Comparison of ENCODE assay signal across 22 cellular contexts in the genomic region with DNA sequence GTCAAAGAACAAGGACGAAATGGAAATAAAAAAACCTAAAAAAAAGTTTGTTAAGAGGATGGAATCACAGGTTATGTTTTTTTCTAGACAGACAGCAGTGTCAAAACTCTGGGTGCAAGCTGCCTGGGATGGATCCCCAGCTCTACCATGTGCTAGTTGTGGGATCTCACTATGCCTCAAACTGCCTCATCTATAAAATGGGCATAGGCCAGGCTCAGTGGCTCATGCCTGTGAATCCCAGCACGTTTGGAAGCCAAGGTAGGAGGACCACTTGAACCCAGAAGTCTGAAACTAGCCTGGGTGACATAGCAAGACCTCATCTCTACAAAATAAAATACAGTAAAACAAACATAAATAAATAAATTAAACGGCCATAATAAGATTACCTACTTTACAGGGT. TPM values are rescaled to one million over a fixed set of nuclear protein-coding genes. Genes with fewer than 3 reads are reported as not detected.
DNase-seq lines count a peak whose midpoint lies in the region; ATAC-seq, FAIRE-seq and TF ChIP-seq lines count a peak whose summit lies in the region.
"Had no signal": no experiment of that assay in that cellular context is flagged by ENCODE, and none has a peak within 500 bp of the region (broad histone marks: within the 10 kb centered on the region; RNA-seq: fewer than 3 reads in every experiment).

No MANE protein-coding gene starts in this region.

- FAIRE-seq in A549 (lab: Jason Lieb, UNC) = no peak
- FAIRE-seq: GM12892 had no signal

- no peak for TF ChIP-seq RAD21 in A549 (conservative IDR thresholded peaks at IDR 0.05 in 1 of 2, IDR thresholded peaks at IDR 0.05 in 1 of 2)

- TF ChIP-seq EP300 in A549 (IDR thresholded peaks at IDR 0.05) = no peak

- WGBS in A549 (ENCODE audit: missing lambda C conversion rate) = 43% methylated on average over 3 of the region's 3 CpGs
- WGBS in lower leg skin, 2 donors = 57 to 58% methylated on average over 3 of the region's 3 CpGs

- in situ Hi-C loops in gastrocnemius medialis (cut with MboI; ENCODE audit: low sequenced_read_pairs in 4 of 4) = no loop called here
- in situ Hi-C loops in GM13977 (cut with MboI; ENCODE audit: low pct_unique_long_range_greater_than_20kb, low sequenced_read_pairs, unreplicated experiment) = no loop called here

- ATAC-seq in A549 (no peak), RWPE2 (ENCODE audit: low read depth) (no peak), gastrocnemius medialis (no peak), HG02678 (IDR thresholded peaks at IDR 0.05; ENCODE audit: unreplicated experiment) (no peak), omental fat pad (ENCODE audit: low FRiP score) (no peak)
- ATAC-seq: lower lobe of right lung; natural killer cell treated with Interleukin-12 subunit alpha and Interleukin-12 subunit beta and Interleukin-15 and Interleukin-18, amount 100 ng/mL, for 72 hours had no signal

- TF ChIP-seq CTCF in A549 (IDR thresholded peaks at IDR 0.05) (no peak), RWPE2 (IDR thresholded peaks at IDR 0.05; ENCODE audit: poor library complexity, severe bottlenecking) (no peak), gastrocnemius medialis (IDR thresholded peaks at IDR 0.05 in 4 of 5, conservative IDR thresholded peaks at IDR 0.05 in 1 of 5) (no peak), lower leg skin (IDR thresholded peaks at IDR 0.05) (no peak), omental fat pad (IDR thresholded peaks at IDR 0.05) (no peak), GM13977 (IDR thresholded peaks at IDR 0.05; ENCODE audit: extremely low read depth, insufficient read depth, missing control alignments) (no peak)

- TF ChIP-seq POLR2A in A549 (IDR thresholded peaks at IDR 0.05; ENCODE audit: low read length) = no peak
- no peak for TF ChIP-seq POLR2A in gastrocnemius medialis (IDR thresholded peaks at IDR 0.05)
- TF ChIP-seq POLR2A in lower leg skin (IDR thresholded peaks at IDR 0.05) = no peak

- no peaks in the 10 kb centered on the region for H3K9me3 ChIP-seq in A549
- H3K9me3 ChIP-seq in RWPE2 (ENCODE audit: severe bottlenecking) = no peaks in the 10 kb centered on the region
- no peaks in the 10 kb centered on the region for H3K9me3 ChIP-seq in gastrocnemius medialis
- H3K9me3 ChIP-seq: Caco-2, HAP-1, lower lobe of right lung had no signal

- no peaks in the 10 kb centered on the region for H3K27me3 ChIP-seq in RWPE2 (ENCODE audit: insufficient read depth, poor library complexity, severe bottlenecking)
- no peaks in the 10 kb centered on the region for H3K27me3 ChIP-seq in gastrocnemius medialis

- H3K4me1 ChIP-seq in A549 (peaks cover 61% of the 10 kb centered on the region), RWPE2 (ENCODE audit: insufficient read depth, poor library complexity, severe bottlenecking) (peaks cover 40% of the 10 kb centered on the region), gastrocnemius medialis (peaks cover 6 to 19% of the 10 kb centered on the region in 2 donors)

- 0 out of 3 replicates have a peak overlapping the region, but pooled peaks have one; percentile 11 for H3K4me3 ChIP-seq in A549
- H3K4me3 ChIP-seq in RWPE2 (ENCODE audit: severe bottlenecking) = no peak overlapping the region
- H3K4me3 ChIP-seq in gastrocnemius medialis = no peak overlapping the region
- no peak overlapping the region for H3K4me3 ChIP-seq in lower leg skin (ENCODE audit: low read depth, poor library complexity, severe bottlenecking)
- H3K4me3 ChIP-seq: HAP-1, lower lobe of right lung had no signal

- intact Hi-C loops in gastrocnemius medialis (cut with DNase I; ENCODE audit: low total_unique reads) (no loop called here), lower leg skin (cut with DNase I; ENCODE audit: low total_unique reads) (no loop called here)

- H3K36me3 ChIP-seq in RWPE2 (ENCODE audit: low read depth) (no peaks in the 10 kb centered on the region), gastrocnemius medialis (no peaks in the 10 kb centered on the region)
- H3K36me3 ChIP-seq: HAP-1, lower lobe of right lung had no signal

- H3K4me2 ChIP-seq in A549 = peak overlapping the region; percentile 82

- POLR2A ChIA-PET in A549 (lab: Yijun Ruan, JAX) = no interaction called here

- DNase-seq in A549 (ENCODE audit: low read depth in 1 of 2, low spot score in 1 of 2) (no peak), RWPE2 (ENCODE audit: low spot score) (no peak), epithelial cell of prostate (ENCODE audit: low read depth, low spot score) (no peak), gastrocnemius medialis (no peak), lower leg skin (ENCODE audit: low spot score in 2 of 2) (no peak), omental fat pad (ENCODE audit: low spot score) (no peak), GM13977 (ENCODE audit: low spot score) (no peak)
- DNase-seq: amygdala; lower lobe of right lung; NCI-H2107; NCI-H69; retina; stimulated activated CD4-positive, alpha-beta T cell treated with anti-CD3 and anti-CD28 coated beads, Interleukin-4, amount 100 ng/mL, for 24 hours had no signal

- CTCF ChIA-PET in A549 (lab: Yijun Ruan, JAX) = interaction anchor here (1.0 to 2.0 kb wide), 2 partner anchors 24 to 33 kb away, joined by 4 to 10 read pairs; no protein-coding TSS in a partner anchor

- H3K27ac ChIP-seq in A549 = peak overlapping the region; percentile 76 to 95
- H3K27ac ChIP-seq in RWPE2 (ENCODE audit: poor library complexity, severe bottlenecking) = peak overlapping the region; percentile 67
- peak overlapping the region; percentile 80 for H3K27ac ChIP-seq in epithelial cell of prostate
- peak overlapping the region; percentile 56 to 70 (median 59) for H3K27ac ChIP-seq in gastrocnemius medialis
- H3K27ac ChIP-seq: lower lobe of right lung had no signal

TF ChIP-seq in A549, 52 proteins besides CTCF, POLR2A, EP300 and RAD21 (continues in another document):
- TF ChIP-seq POLR2AphosphoS2 (conservative IDR thresholded peaks at IDR 0.05; ENCODE audit: low read length) (no peak), ZSCAN20 (CRISPR knock-in tag; IDR thresholded peaks at IDR 0.05) (no peak), RFX5 (IDR thresholded peaks at IDR 0.05) (no peak), HOXA7 (CRISPR knock-in tag; IDR thresholded peaks at IDR 0.05) (no peak), CEBPB (IDR thresholded peaks at IDR 0.05) (no peak), RCOR1 (IDR thresholded peaks at IDR 0.05; ENCODE audit: low read depth, low read length) (no peak), MAFK (IDR thresholded peaks at IDR 0.05; ENCODE audit: partially characterized antibody) (no peak), GATA3 (IDR thresholded peaks at IDR 0.05; ENCODE audit: borderline replicate concordance) (no peak), JUNB (IDR thresholded peaks at IDR 0.05) (no peak), EHMT2 (IDR thresholded peaks at IDR 0.05; ENCODE audit: low read depth) (no peak), FOXS1 (CRISPR knock-in tag; IDR thresholded peaks at IDR 0.05) (no peak)
- TF ChIP-seq, protein P1, sequence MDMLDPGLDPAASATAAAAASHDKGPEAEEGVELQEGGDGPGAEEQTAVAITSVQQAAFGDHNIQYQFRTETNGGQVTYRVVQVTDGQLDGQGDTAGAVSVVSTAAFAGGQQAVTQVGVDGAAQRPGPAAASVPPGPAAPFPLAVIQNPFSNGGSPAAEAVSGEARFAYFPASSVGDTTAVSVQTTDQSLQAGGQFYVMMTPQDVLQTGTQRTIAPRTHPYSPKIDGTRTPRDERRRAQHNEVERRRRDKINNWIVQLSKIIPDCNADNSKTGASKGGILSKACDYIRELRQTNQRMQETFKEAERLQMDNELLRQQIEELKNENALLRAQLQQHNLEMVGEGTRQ (IDR thresholded peaks at IDR 0.05) = no peak
- TF ChIP-seq, protein P2, sequence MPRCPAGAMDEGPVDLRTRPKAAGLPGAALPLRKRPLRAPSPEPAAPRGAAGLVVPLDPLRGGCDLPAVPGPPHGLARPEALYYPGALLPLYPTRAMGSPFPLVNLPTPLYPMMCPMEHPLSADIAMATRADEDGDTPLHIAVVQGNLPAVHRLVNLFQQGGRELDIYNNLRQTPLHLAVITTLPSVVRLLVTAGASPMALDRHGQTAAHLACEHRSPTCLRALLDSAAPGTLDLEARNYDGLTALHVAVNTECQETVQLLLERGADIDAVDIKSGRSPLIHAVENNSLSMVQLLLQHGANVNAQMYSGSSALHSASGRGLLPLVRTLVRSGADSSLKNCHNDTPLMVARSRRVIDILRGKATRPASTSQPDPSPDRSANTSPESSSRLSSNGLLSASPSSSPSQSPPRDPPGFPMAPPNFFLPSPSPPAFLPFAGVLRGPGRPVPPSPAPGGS (IDR thresholded peaks at IDR 0.05) = no peak

RNA-seq across cellular contexts. Expression of gene PLD1, which starts 4.6 kb away (rescaled TPM):
- polyA plus RNA-seq in A549 (2011; rRNA removed) (26.6 and 27.2 TPM in 2 replicates), A549 (2017; fragmentation: RNase III; extraction: RNeasy Plus Mini Kit Qiagen cat#74134 plus additional on column Dnase treatment) (5.2 to 7.3 TPM (median 6.6 TPM) in 3 replicates)
- 4.6 and 6.0 TPM in 2 replicates for polyA plus RNA-seq in A549 (2012; cell fraction: cytosol; rRNA removed)
- polyA plus RNA-seq in A549 (2012; cell fraction: nucleus; rRNA removed) = 7.7 and 16.9 TPM in 2 replicates
- polyA minus RNA-seq in A549 (2011; rRNA and poly(A)+ RNA removed) = 36.8 and 43.7 TPM in 2 replicates
- total RNA-seq in gastrocnemius medialis (1 to 10 TPM; 1.9 to 5.6 (median 4.6) TPM), lower leg skin (10 to 100 TPM; 26.4 to 55.8 (median 48.7) TPM), omental fat pad (10 to 100 TPM in 3 of 4 donors, 1 to 10 TPM in 1; 9.7 to 73.3 (median 33.2) TPM)
- total RNA-seq: G401 had no signal

RNA-seq across cellular contexts. Expression of gene TMEM212, which starts 37.5 kb away (rescaled TPM):
- not detected in 2 replicates for polyA plus RNA-seq in A549 (2011; rRNA removed)
- polyA plus RNA-seq in A549 (2012; cell fraction: cytosol; rRNA removed) = not detected in 2 replicates
- not detected in 2 replicates for polyA plus RNA-seq in A549 (2012; cell fraction: nucleus; rRNA removed)
- polyA plus RNA-seq in A549 (2017; fragmentation: RNase III; extraction: RNeasy Plus Mini Kit Qiagen cat#74134 plus additional on column Dnase treatment) = not detected in 3 replicates
- not detected in 2 replicates for polyA minus RNA-seq in A549 (2011; rRNA and poly(A)+ RNA removed)
- not detected for total RNA-seq in gastrocnemius medialis
- not detected for total RNA-seq in lower leg skin
- total RNA-seq in omental fat pad = not detected
- total RNA-seq: Caco-2; dermis microvascular lymphatic vessel endothelial cell; G401; natural killer cell treated with Interleukin-12 subunit alpha and Interleukin-12 subunit beta and Interleukin-15 and Interleukin-18, amount 100 ng/mL, for 72 hours; RPMI7951; ureter had no signal
